Comparison of ENCODE assay signal across 21 cellular contexts in genomic region chr14:29630566-29631160, GRCh38.
A peak's percentile ranks its signal among the peaks of the same experiment; 100 is the strongest.
DNase-seq lines count a peak whose midpoint lies in the region; FAIRE-seq and TF ChIP-seq lines count a peak whose summit lies in the region.
"Had no signal": no experiment of that assay in that cellular context is flagged by ENCODE, and none has a peak within 500 bp of the region (broad histone marks: within the 10 kb centered on the region; RNA-seq: fewer than 3 reads in every experiment).

No MANE protein-coding gene starts in this region.

- H3K23me2 ChIP-seq in H1 (ENCODE audit: low read depth, low read length), result no peaks in the 10 kb centered on the region

- no peaks in the 10 kb centered on the region for H4K20me1 ChIP-seq in H1 (replicated peaks in 1 of 2; ENCODE audit: control insufficient read depth in 1 of 2, insufficient read depth in 2 of 2, low read length in 2 of 2)

- FAIRE-seq in H1 (lab: Jason Lieb, UNC), result no peak
- FAIRE-seq: D721Med had no signal

- POLR2A ChIA-PET in H1 (lab: Charles Lee; ENCODE audit: partially characterized antibody), result no interaction called here

- no peak overlapping the region for H3K56ac ChIP-seq in H1 (replicated peaks; ENCODE audit: insufficient read length, low read depth, low read length)

- H3K27ac Mint-ChIP-seq in CD14-positive monocyte, result no peak overlapping the region

- H3K23ac ChIP-seq in H1 (ENCODE audit: insufficient read length), result no peak overlapping the region

- TF ChIP-seq POLR2A in H1 (IDR thresholded peaks at IDR 0.05; ENCODE audit: control extremely low read depth in 1 of 2, low read depth in 2 of 2, low read length in 2 of 2), result no peak

- no peaks in the 10 kb centered on the region for H3K79me2 ChIP-seq in H1 (ENCODE audit: control insufficient read depth in 1 of 2, insufficient read depth in 2 of 2, low read length in 2 of 2)

- no peak for TF ChIP-seq CTCF in H1 (IDR thresholded peaks at IDR 0.05; ENCODE audit: control extremely low read depth in 1 of 3, insufficient read depth in 1 of 3, low read depth in 1 of 3, low read length in 3 of 3)
- no peak for TF ChIP-seq CTCF in fibroblast of villous mesenchyme (IDR thresholded peaks at IDR 0.05; ENCODE audit: insufficient read depth, low read depth, low read length)
- no peak for TF ChIP-seq CTCF in CD14-positive monocyte (IDR thresholded peaks at IDR 0.05)
- TF ChIP-seq CTCF in BE2C (IDR thresholded peaks at IDR 0.05; ENCODE audit: low read depth, low read length), result no peak

- H3K9me3 Mint-ChIP-seq in CD14-positive monocyte, result peaks cover 0 to 11% (median 2%) of the 10 kb centered on the region in 7 donors

- H4K91ac ChIP-seq in H1 (replicated peaks; ENCODE audit: insufficient read length, low read length), result peak overlapping the region; percentile 17

- H3K14ac ChIP-seq in H1 (ENCODE audit: insufficient read length), result no peak overlapping the region

- H3K4me2 ChIP-seq in H1 (ENCODE audit: insufficient read depth in 1 of 2, low read depth in 2 of 2, low read length in 2 of 2), result no peak overlapping the region

- H3K79me1 ChIP-seq in H1 (ENCODE audit: low read depth, low read length), result no peaks in the 10 kb centered on the region

- H3K4me3 Mint-ChIP-seq in CD14-positive monocyte, result no peak overlapping the region

- H2BK120ac ChIP-seq in H1 (replicated peaks; ENCODE audit: low read depth, low read length), result no peak overlapping the region

- H2BK5ac ChIP-seq in H1 (ENCODE audit: low read depth, low read length), result no peak overlapping the region

- H3K36me3 ChIP-seq in H1 (ENCODE audit: control insufficient read depth in 2 of 4, insufficient read depth in 4 of 4, low read length in 3 of 4) (no peaks in the 10 kb centered on the region), BE2C (no peaks in the 10 kb centered on the region)
- H3K36me3 ChIP-seq: SJCRH30 had no signal

- no peaks in the 10 kb centered on the region for H3K36me3 Mint-ChIP-seq in CD14-positive monocyte

- H3K4me3 ChIP-seq in H1 (ENCODE audit: extremely low read depth in 1 of 4, insufficient read depth in 2 of 4, low read depth in 3 of 4, low read length in 4 of 4) (no peak overlapping the region), fibroblast of villous mesenchyme (ENCODE audit: low read depth, low read length) (no peak overlapping the region), BE2C (ENCODE audit: low read depth, low read length) (no peak overlapping the region)
- H3K4me3 ChIP-seq: HAP-1, SJCRH30 had no signal

- H3K18ac ChIP-seq in H1 (ENCODE audit: extremely low read depth, low read length), result no peak overlapping the region

- no peak overlapping the region for H2AK5ac ChIP-seq in H1 (ENCODE audit: low read depth, low read length)

- CTCF ChIA-PET in H1 (lab: Charles Lee; ENCODE audit: partially characterized antibody), result interaction anchor here (0.6 to 1.0 kb wide), 2 partner anchors 34 to 376 kb away, joined by 3 read pairs; no protein-coding TSS in a partner anchor

- TF ChIP-seq EP300 in H1 (IDR thresholded peaks at IDR 0.05; ENCODE audit: borderline replicate concordance in 1 of 2, low read depth in 2 of 2, low read length in 2 of 2), result no peak

- 91% methylated on average over 5 of the region's 5 CpGs; no CpG with 5 or more reads in 1 of the 2 experiments for WGBS in H1 (ENCODE audit: extremely low coverage in 1 of 2, insufficient coverage in 1 of 2, insufficient read length in 1 of 2, insufficient replicate concordance in 2 of 2, low coverage in 1 of 2, low lambda C conversion rate in 2 of 2, missing lambda C conversion rate in 1 of 2), 2 experiments

- no peak overlapping the region for H3K9ac ChIP-seq in H1 (replicated peaks in 1 of 4; ENCODE audit: extremely low read depth in 1 of 4, low read depth in 3 of 4, low read length in 3 of 4)

- no peaks in the 10 kb centered on the region for H3K4me1 Mint-ChIP-seq in CD14-positive monocyte

- H2BK15ac ChIP-seq in H1 (ENCODE audit: low read length), result no peak overlapping the region

- intact Hi-C loops in CD14-positive monocyte (cut with micrococcal nuclease), result no loop called here

- H2BK12ac ChIP-seq in H1 (ENCODE audit: low read depth, low read length), result no peak overlapping the region

- H3K27me3 Mint-ChIP-seq in CD14-positive monocyte (ENCODE audit: low read depth in 3 of 3), result peaks cover 0 to 2% (median 0%) of the 10 kb centered on the region in 3 donors

- no peak overlapping the region for H2AFZ ChIP-seq in H1 (ENCODE audit: low read length)

- H3K4me1 ChIP-seq in H1 (replicated peaks in 1 of 4; ENCODE audit: control insufficient read depth in 3 of 4, insufficient read depth in 4 of 4, low read length in 3 of 4) (no peaks in the 10 kb centered on the region), BE2C (no peaks in the 10 kb centered on the region)
- H3K4me1 ChIP-seq: HAP-1, SJCRH30 had no signal

- H3K9me3 ChIP-seq in H1 (ENCODE audit: insufficient read depth in 2 of 2, low read depth in 1 of 2, low read length in 1 of 2), result no peaks in the 10 kb centered on the region
- H3K9me3 ChIP-seq in BE2C, result no peaks in the 10 kb centered on the region
- H3K9me3 ChIP-seq: HAP-1, SJCRH30 had no signal

- H3K27ac ChIP-seq in H1 (ENCODE audit: low read depth, low read length), result no peak overlapping the region
- H3K27ac ChIP-seq: SJCRH30 had no signal

- H4K8ac ChIP-seq in H1 (ENCODE audit: extremely low read depth, insufficient read depth, low read length), result no peak overlapping the region

- H3K27me3 ChIP-seq in H1 (replicated peaks in 1 of 4; ENCODE audit: control insufficient read depth in 3 of 4, extremely low read depth in 1 of 4, insufficient read depth in 3 of 4, low read length in 3 of 4) (no peaks in the 10 kb centered on the region), BE2C (no peaks in the 10 kb centered on the region)
- H3K27me3 ChIP-seq: SJCRH30 had no signal

- DNase-seq in LHCN-M2 (ENCODE audit: low read depth) (peak; percentile 52), H1 (ENCODE audit: low read depth in 1 of 2, low spot score in 2 of 2) (no peak), fibroblast of villous mesenchyme (ENCODE audit: low read depth) (peak; percentile 70), globus pallidus (ENCODE audit: low spot score) (no peak), CD14-positive monocyte (ENCODE audit: low spot score) (no peak), BE2C (no peak)
- no peak for DNase-seq in stimulated activated CD4-positive, alpha-beta T cell treated with anti-CD3 and anti-CD28 coated beads, Interleukin-4, amount 100 ng/mL, for 1 hour
- DNase-seq: C1 segment of cervical spinal cord; DMS53; KG1; MV-4-11; NCI-H1694; NCI-H2081; NCI-H2171; NCI-H345; NCI-H524; NCI-H774; NK-92 treated with Interleukin-12 subunit alpha and Interleukin-12 subunit beta, amount 100 ng/mL, for 24 hours; SJCRH30 had no signal

- H4K5ac ChIP-seq in H1 (ENCODE audit: insufficient read length, low read depth, low read length), result no peak overlapping the region

- no peak for TF ChIP-seq RAD21 in H1 (IDR thresholded peaks at IDR 0.05 in 1 of 2, conservative IDR thresholded peaks at IDR 0.05 in 1 of 2; ENCODE audit: low read depth in 2 of 2, low read length in 2 of 2)

- no peak overlapping the region for H2BK20ac ChIP-seq in H1 (ENCODE audit: low read length)

- H3K4ac ChIP-seq in H1 (replicated peaks; ENCODE audit: insufficient read length, low read depth, low read length), result no peak overlapping the region

TF ChIP-seq in H1, 55 proteins besides CTCF, POLR2A, EP300 and RAD21 (continues in another document):
- no peak for TF ChIP-seq EGR1 (IDR thresholded peaks at IDR 0.05; ENCODE audit: borderline replicate concordance, low read depth, low read length)
- TF ChIP-seq CHD1 (IDR thresholded peaks at IDR 0.05; ENCODE audit: low read depth, low read length), result no peak
- no peak for TF ChIP-seq SP1 (IDR thresholded peaks at IDR 0.05; ENCODE audit: low read depth, low read length)
- TF ChIP-seq BACH1 (IDR thresholded peaks at IDR 0.05; ENCODE audit: low read length), result no peak
- TF ChIP-seq E2F6 (IDR thresholded peaks at IDR 0.05), result no peak
- no peak for TF ChIP-seq CTBP2 (IDR thresholded peaks at IDR 0.05; ENCODE audit: borderline replicate concordance, insufficient read depth, insufficient read length, low read length)
- no peak for TF ChIP-seq NRF1 (IDR thresholded peaks at IDR 0.05; ENCODE audit: low read depth, low read length)
- no peak for TF ChIP-seq RFX5 (IDR thresholded peaks at IDR 0.05; ENCODE audit: borderline replicate concordance, low read depth, low read length)
- TF ChIP-seq MAX (IDR thresholded peaks at IDR 0.05), result no peak
- TF ChIP-seq HDAC2 (IDR thresholded peaks at IDR 0.05; ENCODE audit: borderline replicate concordance in 1 of 2, low read depth in 2 of 2, low read length in 2 of 2), result no peak
- no peak for TF ChIP-seq USF2 (IDR thresholded peaks at IDR 0.05; ENCODE audit: low read length)
- TF ChIP-seq ASH2L (IDR thresholded peaks at IDR 0.05; ENCODE audit: low read length), result no peak
- no peak for TF ChIP-seq KDM5A (IDR thresholded peaks at IDR 0.05; ENCODE audit: low read length)
- no peak for TF ChIP-seq TCF12 (IDR thresholded peaks at IDR 0.05; ENCODE audit: low read depth, low read length)

Comparison
In these comparisons a context has a peak if more than half of its experiments do, and no peak if none do; other contexts are left out.
1. DNase-seq: peak in LHCN-M2 (single experiment) and fibroblast of villous mesenchyme (single experiment); none in H1 (0 of 2), stimulated activated CD4-positive, alpha-beta T cell treated with anti-CD3 and anti-CD28 coated beads, Interleukin-4, amount 100 ng/mL, for 1 hour (single experiment), globus pallidus (single experiment), CD14-positive monocyte (single experiment) and BE2C (single experiment).